In genomic region chr5:160843240-160843639, GRCh38 we compare ENCODE assay signal across 11 cellular contexts. TPM values are rescaled to one million over a fixed set of nuclear protein-coding genes. Genes with fewer than 3 reads are reported as not detected.
A peak's percentile ranks its signal among the peaks of the same experiment; 100 is the strongest.
DNase-seq lines count a peak whose midpoint lies in the region; ATAC-seq, FAIRE-seq and TF ChIP-seq lines count a peak whose summit lies in the region.
"Had no signal": no experiment of that assay in that cellular context is flagged by ENCODE, and none has a peak within 500 bp of the region (broad histone marks: within the 10 kb centered on the region; RNA-seq: fewer than 3 reads in every experiment).

No MANE protein-coding gene starts in this region.

- H3K9me3 ChIP-seq in psoas muscle (no peaks in the 10 kb centered on the region), kidney (ENCODE audit: control insufficient read depth in 1 of 2, low read length in 2 of 2) (no peaks in the 10 kb centered on the region)

- H3K36me3 ChIP-seq in psoas muscle (ENCODE audit: insufficient read depth in 1 of 2, low read depth in 1 of 2) = no peaks in the 10 kb centered on the region
- H3K36me3 ChIP-seq in kidney (ENCODE audit: control insufficient read depth in 1 of 2, insufficient read depth in 2 of 2, low read length in 2 of 2) = no peaks in the 10 kb centered on the region

- H3K4me3 ChIP-seq in psoas muscle (no peak overlapping the region), kidney (ENCODE audit: low read length in 2 of 2) (no peak overlapping the region)
- H3K4me3 ChIP-seq: SK-N-MC had no signal

- H3K9ac ChIP-seq in kidney (ENCODE audit: low read length in 2 of 2) = no peak overlapping the region

- H3K27ac ChIP-seq in psoas muscle = no peak overlapping the region
- no peak overlapping the region for H3K27ac ChIP-seq in kidney (ENCODE audit: low read depth in 2 of 2, low read length in 2 of 2)
- H3K27ac ChIP-seq: SK-N-MC had no signal

- H3K4me1 ChIP-seq in psoas muscle (no peaks in the 10 kb centered on the region), kidney (ENCODE audit: control insufficient read depth in 1 of 2, insufficient read depth in 1 of 2, low read depth in 1 of 2, low read length in 2 of 2) (no peaks in the 10 kb centered on the region)

- intact Hi-C loops in psoas muscle (cut with DNase I) (no loop called here), kidney (cut with DNase I) (no loop called here)

- WGBS in psoas muscle, 3 donors = 38 to 46% (median 39%) methylated on average over 2 of the region's 2 CpGs

- no peaks in the 10 kb centered on the region for H3K27me3 ChIP-seq in psoas muscle (ENCODE audit: insufficient read depth in 3 of 3, low read length in 2 of 3)

- ATAC-seq in GM19328 (IDR thresholded peaks at IDR 0.05; ENCODE audit: unreplicated experiment) (peak; percentile 89), HG02981 (IDR thresholded peaks at IDR 0.05; ENCODE audit: unreplicated experiment) (peak; percentile 99), psoas muscle (no peak)
- ATAC-seq: HepG2 had no signal

- no peak for FAIRE-seq in kidney (lab: Jason Lieb, UNC)
- FAIRE-seq: HepG2 had no signal

- DNase-seq in DMS79 treated with DMSO at 0.1 percent for 48 hours (lab: John Stamatoyannopoulos, UW) (peak; percentile 17), NCI-H748 (lab: John Stamatoyannopoulos, UW; ENCODE audit: unreplicated experiment) (peak; percentile 69), superior temporal gyrus (ENCODE audit: extremely low spot score) (no peak), psoas muscle (no peak), SKM-1 (lab: John Stamatoyannopoulos, UW; ENCODE audit: unreplicated experiment) (no peak), kidney (no peak)
- DNase-seq: activated naive CD4-positive, alpha-beta T cell treated with Interleukin-2 at 50 U/mL for 16 hours had no signal

- TF ChIP-seq CTCF in psoas muscle (IDR thresholded peaks at IDR 0.05) (no peak), kidney (IDR thresholded peaks at IDR 0.05; ENCODE audit: borderline replicate concordance, extremely low read depth, insufficient read depth) (no peak)

RNA-seq across cellular contexts. Expression of gene ATP10B, which starts 8.8 kb away (rescaled TPM):
- total RNA-seq in psoas muscle (under 1 TPM in 1 of 4 donors, not detected in 3; 0.04 TPM), kidney (1.4 TPM)
- polyA plus RNA-seq in psoas muscle (under 1 TPM in 1 of 3 donors, not detected in 2; 0.01 TPM), kidney (ENCODE audit: insufficient read depth, low read depth, low replicate concordance) (not detected)
- total RNA-seq: HepG2 had no signal
- polyA plus RNA-seq: HepG2 had no signal

Comparison
In these comparisons a context has a peak if more than half of its experiments do, and no peak if none do; other contexts are left out.
1. DNase-seq: peak in DMS79 treated with DMSO at 0.1 percent for 48 hours (single experiment) and NCI-H748 (single experiment); none in superior temporal gyrus (single experiment), psoas muscle (0 of 2), SKM-1 (single experiment) and kidney (single experiment).
2. ATAC-seq: peak in GM19328 (single experiment) and HG02981 (single experiment); none in psoas muscle (0 of 4).